ENCODE assay signal across 8 cellular contexts in the genomic region with DNA sequence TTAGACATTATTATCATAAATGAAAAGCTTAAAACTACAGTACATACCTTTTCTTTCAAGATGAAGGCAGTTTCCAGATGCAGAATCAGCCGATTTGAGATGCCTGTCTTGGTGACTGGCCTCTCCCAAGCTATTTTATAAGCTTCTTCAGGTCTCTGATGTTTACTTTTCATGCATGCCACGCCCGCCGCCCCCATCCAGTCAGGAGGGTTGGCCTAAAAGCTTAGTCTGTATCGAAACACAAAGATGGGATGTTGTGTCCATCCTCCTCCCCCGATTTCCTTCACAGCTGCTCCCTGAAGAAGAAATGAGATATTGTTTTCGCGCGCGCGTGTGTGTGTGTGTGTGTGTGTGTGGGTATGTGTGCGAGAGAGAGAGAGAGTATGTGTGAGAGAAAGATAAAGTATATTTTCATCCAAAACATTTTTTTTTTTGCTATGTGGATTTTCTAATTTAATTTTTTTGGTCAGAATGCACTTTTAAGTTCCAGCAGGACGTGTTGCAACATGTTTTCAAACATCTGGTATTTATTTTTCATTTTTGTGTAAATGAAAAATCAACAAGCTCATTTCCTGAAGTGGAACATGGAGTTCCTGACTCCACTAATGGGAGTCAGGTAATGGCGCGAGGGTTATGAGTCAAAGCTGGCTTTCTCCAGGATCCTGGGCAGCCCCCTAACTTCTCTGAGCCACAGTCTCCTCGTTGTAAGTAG. TPM values are rescaled to one million over a fixed set of nuclear protein-coding genes. Genes with fewer than 3 reads are reported as not detected.
DNase-seq lines count a peak whose midpoint lies in the region; ATAC-seq and TF ChIP-seq lines count a peak whose summit lies in the region.

A gene (minus strand): TSS at position 110 of the 712 bp plus-strand sequence. CDS start 4,479 bp downstream, outside the sequence.

- H3K9me3 Mint-ChIP-seq in HFFc6: no peaks in the 10 kb centered on the region

- no peaks in the 10 kb centered on the region for H3K36me3 ChIP-seq in right atrium auricular region
- H3K36me3 ChIP-seq in stomach: no peaks in the 10 kb centered on the region

- H3K27ac Mint-ChIP-seq in HFFc6: no peak within 1 kb of the TSS

- no peak for TF ChIP-seq CTCF in HFFc6 (IDR thresholded peaks at IDR 0.05)
- no peak for TF ChIP-seq CTCF in right atrium auricular region (IDR thresholded peaks at IDR 0.05)
- TF ChIP-seq CTCF in stomach (IDR thresholded peaks at IDR 0.05): no peak

- H3K4me3 ChIP-seq in right atrium auricular region (peak within 1 kb of the TSS in 1 of 2 donors; percentile 32), stomach (peak within 1 kb of the TSS in 3 of 4 donors; percentile 4 to 41 (median 25))

- no peak for TF ChIP-seq EP300 in stomach (IDR thresholded peaks at IDR 0.05)

- H3K4me3 Mint-ChIP-seq in HFFc6: peak within 1 kb of the TSS; percentile 76

- 41 to 48% (median 42%) methylated on average over 16 of the region's 16 CpGs for WGBS in stomach, 5 donors

- peaks cover 22% of the 10 kb centered on the region for H3K27me3 Mint-ChIP-seq in HFFc6 (ENCODE audit: insufficient read depth)

- H3K36me3 Mint-ChIP-seq in HFFc6 (ENCODE audit: low read depth): no peaks in the 10 kb centered on the region

- intact Hi-C loops in stomach (cut with DNase I; ENCODE audit: low total_unique reads): no loop called here

- H3K4me1 ChIP-seq in right atrium auricular region (peaks cover 0 to 9% of the 10 kb centered on the region in 2 donors), stomach (peaks cover 0 to 3% (median 0%) of the 10 kb centered on the region in 4 donors)

- no peak for TF ChIP-seq POLR2A in stomach (IDR thresholded peaks at IDR 0.05)

- H3K27ac ChIP-seq in angular gyrus (ENCODE audit: low read depth, low read length) (peak within 1 kb of the TSS; percentile 95), right atrium auricular region (peak within 1 kb of the TSS in 1 of 2 donors; percentile 35), stomach (peak within 1 kb of the TSS in 4 of 5 donors; percentile 1 to 56 (median 26))

- H3K9me3 ChIP-seq in right atrium auricular region: no peaks in the 10 kb centered on the region
- H3K9me3 ChIP-seq in stomach: peaks cover 0 to 4% (median 1%) of the 10 kb centered on the region in 4 donors

- H3K27me3 ChIP-seq in right atrium auricular region (no peaks in the 10 kb centered on the region), stomach (peaks cover 0 to 14% (median 0%) of the 10 kb centered on the region in 3 donors)

- peaks cover 18% of the 10 kb centered on the region for H3K4me1 Mint-ChIP-seq in HFFc6 (ENCODE audit: low read depth)

- ATAC-seq in HG03280 (IDR thresholded peaks at IDR 0.05; ENCODE audit: unreplicated experiment) (no peak), HG03442 (IDR thresholded peaks at IDR 0.05; ENCODE audit: unreplicated experiment) (no peak), GM18519 (IDR thresholded peaks at IDR 0.05; ENCODE audit: low FRiP score, unreplicated experiment) (no peak)

- no peak for DNase-seq in HFFc6
- no peak for DNase-seq in right atrium auricular region (ENCODE audit: low spot score)
- no peak for DNase-seq in stomach
- no peak for DNase-seq in NCI-H187 treated with DMSO at 0.1 percent for 48 hours (lab: John Stamatoyannopoulos, UW)

RNA-seq across cellular contexts. Expression of the gene that starts here (rescaled TPM):
- under 1 TPM in 2 of 6 experiments, not detected in 4; 0.14 to 0.38 TPM for total RNA-seq in HFFc6 (2021; fragmentation: NEBNext Ultra II Directional; extraction: Animal tissue kit (Norgen Biotek cat#: 25700))
- 10 to 100 TPM; 79.6 to 93.2 TPM for total RNA-seq in right atrium auricular region
- total RNA-seq in stomach: 100 to 1,000 TPM in 4 of 5 donors, 10 to 100 TPM in 1; 33.0 to 941 (median 223) TPM
- 100 to 1,000 TPM in 2 of 3 donors, 10 to 100 TPM in 1; 76.9 to 258 (median 109) TPM for polyA plus RNA-seq in stomach

Comparison
In these comparisons a context has a peak if more than half of its experiments do, and no peak if none do; other contexts are left out.
1. RNA of the gene that starts here (total RNA-seq): 33.0 to 941 TPM in stomach and 79.6 to 93.2 TPM in right atrium auricular region; 0.14 to 0.38 TPM in HFFc6; every median in the first group is over 10 times any median in the second.